ENCODE assay signal across 1 cellular context in the genomic region with DNA sequence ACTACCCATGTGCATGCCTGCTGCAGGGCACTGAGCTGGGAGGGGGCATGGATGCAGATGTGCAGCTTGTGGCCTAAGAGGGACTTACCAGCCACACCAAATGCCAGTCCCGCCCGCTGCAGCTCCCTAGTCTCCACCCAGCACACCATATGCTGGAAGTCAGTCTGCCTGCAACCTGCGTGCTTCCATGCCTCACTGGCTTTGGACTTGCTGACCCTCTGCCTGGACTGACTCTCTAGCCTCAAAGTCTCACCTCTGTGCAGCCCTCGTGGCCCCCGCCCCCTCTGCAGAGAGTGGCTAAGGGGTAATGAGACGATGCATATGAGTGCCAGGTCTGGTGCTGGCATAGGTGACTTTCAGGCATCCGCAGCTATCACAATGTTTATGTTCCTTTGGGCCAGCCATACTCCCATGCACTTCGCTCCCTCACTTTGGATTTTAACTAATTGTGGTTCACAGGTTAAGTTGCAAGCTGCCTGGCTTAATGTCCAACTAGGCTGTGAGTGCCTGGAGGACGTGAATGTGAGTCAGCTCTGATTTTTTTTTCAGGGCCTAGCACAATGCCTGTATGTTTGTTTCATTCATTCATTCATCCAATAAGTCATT.
A peak's percentile ranks its signal among the peaks of the same experiment; 100 is the strongest.
TF ChIP-seq lines count a peak whose summit lies in the region.

No MANE protein-coding gene starts in this region.

TF ChIP-seq in HepG2, 621 proteins besides CTCF, POLR2A, EP300 and RAD21 (continued from another document and continues in another):
- TF ChIP-seq ZNF142 (CRISPR knock-in tag; IDR thresholded peaks at IDR 0.05): no peak
- TF ChIP-seq, protein P1, sequence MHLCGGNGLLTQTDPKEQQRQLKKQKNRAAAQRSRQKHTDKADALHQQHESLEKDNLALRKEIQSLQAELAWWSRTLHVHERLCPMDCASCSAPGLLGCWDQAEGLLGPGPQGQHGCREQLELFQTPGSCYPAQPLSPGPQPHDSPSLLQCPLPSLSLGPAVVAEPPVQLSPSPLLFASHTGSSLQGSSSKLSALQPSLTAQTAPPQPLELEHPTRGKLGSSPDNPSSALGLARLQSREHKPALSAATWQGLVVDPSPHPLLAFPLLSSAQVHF (CRISPR knock-in tag; IDR thresholded peaks at IDR 0.05): no peak
- TF ChIP-seq HMG20B (CRISPR knock-in tag; conservative IDR thresholded peaks at IDR 0.05): no peak
- no peak for TF ChIP-seq SNAI1 (CRISPR knock-in tag; IDR thresholded peaks at IDR 0.05; ENCODE audit: borderline replicate concordance)
- TF ChIP-seq BHLHE40 (IDR thresholded peaks at IDR 0.05; ENCODE audit: low read length): no peak
- no peak for TF ChIP-seq FIP1L1 (IDR thresholded peaks at IDR 0.05; ENCODE audit: borderline replicate concordance, insufficient read depth, low read depth, low read length)
- no peak for TF ChIP-seq EEA1 (CRISPR knock-in tag; IDR thresholded peaks at IDR 0.05; ENCODE audit: borderline replicate concordance)
- no peak for TF ChIP-seq ZNF468 (CRISPR knock-in tag; IDR thresholded peaks at IDR 0.05)
- no peak for TF ChIP-seq FUBP1 (CRISPR knock-in tag; IDR thresholded peaks at IDR 0.05; ENCODE audit: borderline replicate concordance)
- TF ChIP-seq ETV6 (CRISPR knock-in tag; conservative IDR thresholded peaks at IDR 0.05): no peak
- TF ChIP-seq, protein P2, sequence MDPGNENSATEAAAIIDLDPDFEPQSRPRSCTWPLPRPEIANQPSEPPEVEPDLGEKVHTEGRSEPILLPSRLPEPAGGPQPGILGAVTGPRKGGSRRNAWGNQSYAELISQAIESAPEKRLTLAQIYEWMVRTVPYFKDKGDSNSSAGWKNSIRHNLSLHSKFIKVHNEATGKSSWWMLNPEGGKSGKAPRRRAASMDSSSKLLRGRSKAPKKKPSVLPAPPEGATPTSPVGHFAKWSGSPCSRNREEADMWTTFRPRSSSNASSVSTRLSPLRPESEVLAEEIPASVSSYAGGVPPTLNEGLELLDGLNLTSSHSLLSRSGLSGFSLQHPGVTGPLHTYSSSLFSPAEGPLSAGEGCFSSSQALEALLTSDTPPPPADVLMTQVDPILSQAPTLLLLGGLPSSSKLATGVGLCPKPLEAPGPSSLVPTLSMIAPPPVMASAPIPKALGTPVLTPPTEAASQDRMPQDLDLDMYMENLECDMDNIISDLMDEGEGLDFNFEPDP (CRISPR knock-in tag; conservative IDR thresholded peaks at IDR 0.05): no peak
- TF ChIP-seq CHD2 (IDR thresholded peaks at IDR 0.05; ENCODE audit: low read depth, low read length): no peak
- TF ChIP-seq KIAA2018 (CRISPR knock-in tag; IDR thresholded peaks at IDR 0.05; ENCODE audit: borderline replicate concordance): no peak
- peak in 1 of 2 experiments; percentile 43; a peak in 1 of 4 replicates for TF ChIP-seq HMGXB4 (CRISPR knock-in tag; IDR thresholded peaks at IDR 0.05; ENCODE audit: borderline replicate concordance in 1 of 2, low read depth in 1 of 2)
- TF ChIP-seq GTF3A (CRISPR knock-in tag; conservative IDR thresholded peaks at IDR 0.05): no peak
- no peak for TF ChIP-seq XBP1 (CRISPR knock-in tag; IDR thresholded peaks at IDR 0.05)
- TF ChIP-seq ZNF333 (CRISPR knock-in tag; IDR thresholded peaks at IDR 0.05; ENCODE audit: borderline replicate concordance): no peak
- no peak for TF ChIP-seq YEATS4 (CRISPR knock-in tag; IDR thresholded peaks at IDR 0.05; ENCODE audit: borderline replicate concordance)
- no peak for TF ChIP-seq ZFP82 (CRISPR knock-in tag; IDR thresholded peaks at IDR 0.05; ENCODE audit: borderline replicate concordance)
- no peak for TF ChIP-seq HMGXB3 (CRISPR knock-in tag; IDR thresholded peaks at IDR 0.05; ENCODE audit: borderline replicate concordance)
- TF ChIP-seq KMT2B (CRISPR knock-in tag; IDR thresholded peaks at IDR 0.05): no peak
- 0 out of 2 replicates have a peak, but pooled peaks have one; percentile 16 for TF ChIP-seq GATAD1 (CRISPR knock-in tag; IDR thresholded peaks at IDR 0.05)
